ENCODE assay signal across 21 cellular contexts in genomic region chr1:39828734-39829133, GRCh38. TPM values are rescaled to one million over a fixed set of nuclear protein-coding genes. Genes with fewer than 3 reads are reported as not detected.
DNase-seq lines count a peak whose midpoint lies in the region; ATAC-seq and TF ChIP-seq lines count a peak whose summit lies in the region.
"Had no signal": no experiment of that assay in that cellular context is flagged by ENCODE, and none has a peak within 500 bp of the region (broad histone marks: within the 10 kb centered on the region; RNA-seq: fewer than 3 reads in every experiment).

No MANE protein-coding gene starts in this region.

- H3K27me3 ChIP-seq in foreskin keratinocyte (no peaks in the 10 kb centered on the region), suprapubic skin (no peaks in the 10 kb centered on the region)
- H3K27me3 ChIP-seq: BLaER1 had no signal

- ATAC-seq in foreskin keratinocyte (peak; percentile 41), GM18868 (IDR thresholded peaks at IDR 0.05; ENCODE audit: unreplicated experiment) (no peak)
- ATAC-seq: CD8-positive, alpha-beta T cell had no signal

- H3K27ac Mint-ChIP-seq in endothelial cell (ENCODE audit: unreplicated experiment) (peak overlapping the region; percentile 21), nephron (peak overlapping the region; percentile 10 to 82 (median 27))
- H3K27ac Mint-ChIP-seq: B cell; CD4-positive, CD25-positive, alpha-beta regulatory T cell; CD8-positive, alpha-beta T cell had no signal

- no peak overlapping the region for H3K4me3 Mint-ChIP-seq in endothelial cell (ENCODE audit: unreplicated experiment)
- H3K4me3 Mint-ChIP-seq in nephron, result no peak overlapping the region
- H3K4me3 Mint-ChIP-seq: B cell; CD4-positive, CD25-positive, alpha-beta regulatory T cell; CD8-positive, alpha-beta T cell had no signal

- no peaks in the 10 kb centered on the region for H3K9me3 ChIP-seq in suprapubic skin
- H3K9me3 ChIP-seq: BLaER1, Caco-2 had no signal

- H3K4me1 ChIP-seq in foreskin keratinocyte (peaks cover 4% of the 10 kb centered on the region), suprapubic skin (peaks cover 11% of the 10 kb centered on the region)

- no peaks in the 10 kb centered on the region for H3K36me3 Mint-ChIP-seq in endothelial cell (ENCODE audit: low read depth, unreplicated experiment)
- H3K36me3 Mint-ChIP-seq in nephron (ENCODE audit: low read depth), result no peaks in the 10 kb centered on the region
- H3K36me3 Mint-ChIP-seq: CD4-positive, CD25-positive, alpha-beta regulatory T cell; CD8-positive, alpha-beta T cell had no signal

- WGBS in suprapubic skin, result 95% methylated on average over 2 of the region's 2 CpGs

- H3K4me1 Mint-ChIP-seq in endothelial cell (ENCODE audit: unreplicated experiment) (peaks cover 42% of the 10 kb centered on the region), nephron (peaks cover 54% of the 10 kb centered on the region)
- H3K4me1 Mint-ChIP-seq: CD4-positive, CD25-positive, alpha-beta regulatory T cell had no signal

- H3K27me3 Mint-ChIP-seq in endothelial cell (ENCODE audit: unreplicated experiment) (no peaks in the 10 kb centered on the region), nephron (ENCODE audit: low read depth) (peaks cover 3% of the 10 kb centered on the region)

- H3K27ac ChIP-seq in foreskin keratinocyte, result no peak overlapping the region
- no peak overlapping the region for H3K27ac ChIP-seq in suprapubic skin
- H3K27ac ChIP-seq: 22Rv1, BLaER1, C4-2B, GM23248 had no signal

- no peak for TF ChIP-seq EP300 in suprapubic skin (IDR thresholded peaks at IDR 0.05)

- no peak for TF ChIP-seq POLR2A in suprapubic skin (IDR thresholded peaks at IDR 0.05)

- TF ChIP-seq CTCF in endothelial cell (IDR thresholded peaks at IDR 0.05; ENCODE audit: unreplicated experiment), result no peak
- TF ChIP-seq CTCF in foreskin keratinocyte (conservative IDR thresholded peaks at IDR 0.05), result no peak
- TF ChIP-seq CTCF in nephron (IDR thresholded peaks at IDR 0.05; ENCODE audit: unreplicated experiment in 3 of 3), result no peak
- no peak for TF ChIP-seq CTCF in suprapubic skin (IDR thresholded peaks at IDR 0.05)

- peak; percentile 69 for DNase-seq in NCI-H82 (lab: John Stamatoyannopoulos, UW)
- DNase-seq in NCI-H82 treated with DMSO at 0.1 percent for 48 hours (lab: John Stamatoyannopoulos, UW; ENCODE audit: unreplicated experiment), result no peak
- no peak for DNase-seq in endothelial cell (ENCODE audit: low spot score)
- DNase-seq in foreskin keratinocyte, result peak in 1 of 2 donors; percentile 54
- DNase-seq in central memory CD4-positive, alpha-beta T cell, result no peak
- no peak for DNase-seq in suprapubic skin (ENCODE audit: low spot score in 2 of 2)
- DNase-seq: Caco-2; CD4-positive, CD25-positive, alpha-beta regulatory T cell; CD8-positive, alpha-beta T cell; DMS153; DND-41; GM23248; H7; HCEC 1CT had no signal

- no peaks in the 10 kb centered on the region for H3K9me3 Mint-ChIP-seq in endothelial cell (ENCODE audit: unreplicated experiment)
- H3K9me3 Mint-ChIP-seq in nephron, result no peaks in the 10 kb centered on the region
- H3K9me3 Mint-ChIP-seq: CD4-positive, CD25-positive, alpha-beta regulatory T cell; CD8-positive, alpha-beta T cell had no signal

- H3K4me3 ChIP-seq in suprapubic skin, result no peak overlapping the region
- H3K4me3 ChIP-seq: BLaER1, GM23248 had no signal

- no peaks in the 10 kb centered on the region for H3K36me3 ChIP-seq in suprapubic skin
- H3K36me3 ChIP-seq: BLaER1 had no signal

RNA-seq across cellular contexts. Expression of gene BMP8B, which starts 40.1 kb away (rescaled TPM):
- 0.10 TPM for total RNA-seq in endothelial cell (ENCODE audit: unreplicated experiment)
- total RNA-seq in foreskin keratinocyte, result 0.04 and 0.10 TPM in 2 replicates
- 0.01 and 0.02 TPM in 2 replicates for polyA plus RNA-seq in foreskin keratinocyte
- 1 to 10 TPM in 3 of 4 donors, under 1 TPM in 1; 0.83 to 3.5 (median 2.1) TPM for total RNA-seq in suprapubic skin
- total RNA-seq: GM23248 had no signal
- polyA plus RNA-seq: AG04450, GM23248 had no signal

RNA-seq across cellular contexts. Expression of gene TRIT1, which starts 54.6 kb away (rescaled TPM):
- 16.1 TPM for total RNA-seq in endothelial cell (ENCODE audit: unreplicated experiment)
- 23.9 and 25.8 TPM in 2 replicates for total RNA-seq in foreskin keratinocyte
- 15.9 and 17.0 TPM in 2 replicates for polyA plus RNA-seq in foreskin keratinocyte
- total RNA-seq in suprapubic skin, result 10 to 100 TPM; 14.1 to 50.7 (median 31.2) TPM

RNA-seq across cellular contexts. Expression of gene OXCT2, which starts 57.6 kb away (rescaled TPM):
- total RNA-seq in endothelial cell (ENCODE audit: unreplicated experiment), result 0.36 TPM
- total RNA-seq in foreskin keratinocyte, result 0.20 and 0.32 TPM in 2 replicates
- polyA plus RNA-seq in foreskin keratinocyte, result 0.26 and 0.44 TPM in 2 replicates
- total RNA-seq in suprapubic skin, result 10 to 100 TPM in 1 of 4 donors, 1 to 10 TPM in 1, under 1 TPM in 2; 0.45 to 10.1 (median 1.6) TPM
- total RNA-seq: CD4-positive, CD25-positive, alpha-beta regulatory T cell; H7 had no signal
- polyA plus RNA-seq: CD4-positive, CD25-positive, alpha-beta regulatory T cell had no signal
